Comparison of ENCODE assay signal across 29 cellular contexts in the genomic region with DNA sequence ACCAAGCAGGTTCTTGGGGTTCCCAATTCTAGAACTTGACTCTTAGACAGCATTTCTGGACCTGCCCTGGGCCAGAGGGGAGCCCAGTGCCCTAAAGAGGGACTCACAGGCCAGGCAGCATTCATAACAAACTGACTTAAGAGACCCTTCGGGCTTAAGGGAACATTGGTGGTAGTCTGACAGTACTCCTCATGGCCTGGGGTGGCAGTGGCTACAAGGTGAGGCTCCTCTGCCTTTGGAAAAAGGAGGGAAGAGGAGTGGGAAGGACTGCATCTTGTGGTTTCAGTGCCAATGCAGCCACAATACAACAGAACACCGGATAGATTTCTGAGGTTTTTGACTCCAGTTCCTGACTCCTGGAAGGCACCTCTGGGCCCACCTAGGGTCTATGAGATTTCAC.
"Had no signal": no experiment of that assay in that cellular context is flagged by ENCODE, and none has a peak within 500 bp of the region (broad histone marks: within the 10 kb centered on the region; RNA-seq: fewer than 3 reads in every experiment).

No MANE protein-coding gene starts in this region.

- H3K27ac ChIP-seq: brain microvascular endothelial cell, coronary artery, dorsolateral prefrontal cortex, esophagus muscularis mucosa, foreskin keratinocyte, WERI-Rb-1 had no signal

- H3K4me3 ChIP-seq: coronary artery, dorsolateral prefrontal cortex, esophagus muscularis mucosa had no signal

- H3K36me3 Mint-ChIP-seq: T-cell had no signal

- H3K27me3 Mint-ChIP-seq: activated CD4-positive, alpha-beta memory T cell treated with anti-CD3 and anti-CD28 coated beads, Interleukin-2, amount 10 ng/mL, durations not matched to agents 7 days and 5 days; activated CD4-positive, alpha-beta T cell treated with anti-CD3 and anti-CD28 coated beads, Interleukin-2, amount 10 ng/mL, durations not matched to agents 24 days and 14 days; activated naive CD8-positive, alpha-beta T cell; central memory CD8-positive, alpha-beta T cell; dendritic cell treated with granulocyte-macrophage colony-stimulating factor and Interleukin-4, amounts not matched to agents 40 ng/mL and 50 ng/mL, for 4 days; T-cell had no signal

- H3K4me1 Mint-ChIP-seq: activated CD4-positive, alpha-beta memory T cell treated with anti-CD3 and anti-CD28 coated beads, Interleukin-2, amount 10 ng/mL, durations not matched to agents 7 days and 5 days; activated CD4-positive, alpha-beta T cell treated with anti-CD3 and anti-CD28 coated beads for 36 hours; activated CD4-positive, alpha-beta T cell treated with anti-CD3 and anti-CD28 coated beads, Interleukin-2, amount 10 ng/mL, durations not matched to agents 24 days and 14 days; activated T-helper 17 cell treated with anti-CD3 and anti-CD28 coated beads, Interleukin-2, amount 50 U/mL, for 72 hours; central memory CD8-positive, alpha-beta T cell; T-cell had no signal

- H3K4me1 ChIP-seq: esophagus muscularis mucosa, foreskin keratinocyte had no signal

- H3K27ac Mint-ChIP-seq: activated CD4-positive, alpha-beta memory T cell treated with anti-CD3 and anti-CD28 coated beads, Interleukin-2, amount 10 ng/mL, durations not matched to agents 7 days and 5 days; activated CD4-positive, alpha-beta T cell treated with anti-CD3 and anti-CD28 coated beads for 36 hours; activated CD4-positive, alpha-beta T cell treated with anti-CD3 and anti-CD28 coated beads, Interleukin-2, amount 10 ng/mL, durations not matched to agents 24 days and 14 days; activated naive CD8-positive, alpha-beta T cell; activated T-helper 17 cell treated with anti-CD3 and anti-CD28 coated beads, Interleukin-2, amount 50 U/mL, for 72 hours; dendritic cell treated with granulocyte-macrophage colony-stimulating factor and Interleukin-4, amounts not matched to agents 40 ng/mL and 50 ng/mL, for 4 days; T-cell; T-helper 1 cell treated with Interleukin-12 subunit alpha and Interleukin-12 subunit beta and Interleukin-4 antibody, amounts not matched to agents 30 μg/mL and 1 μg/mL, for 36 hours had no signal

- H3K4me3 Mint-ChIP-seq: activated CD4-positive, alpha-beta memory T cell treated with anti-CD3 and anti-CD28 coated beads, Interleukin-2, amount 10 ng/mL, durations not matched to agents 7 days and 5 days; activated CD4-positive, alpha-beta T cell treated with anti-CD3 and anti-CD28 coated beads for 36 hours; activated CD4-positive, alpha-beta T cell treated with anti-CD3 and anti-CD28 coated beads, Interleukin-2, amount 10 ng/mL, durations not matched to agents 24 days and 14 days; activated naive CD8-positive, alpha-beta T cell; activated T-cell treated with anti-CD3 and anti-CD28 coated beads, Interleukin-2, amount 50 U/mL, for 4 hours; activated T-helper 17 cell treated with anti-CD3 and anti-CD28 coated beads, Interleukin-2, amount 50 U/mL, for 72 hours; central memory CD8-positive, alpha-beta T cell; dendritic cell treated with granulocyte-macrophage colony-stimulating factor and Interleukin-4, amounts not matched to agents 40 ng/mL and 50 ng/mL, for 4 days; T-cell; T-helper 1 cell treated with Interleukin-12 subunit alpha and Interleukin-12 subunit beta and Interleukin-4 antibody, amounts not matched to agents 30 μg/mL and 1 μg/mL, for 36 hours had no signal

- H3K36me3 ChIP-seq: brain microvascular endothelial cell, esophagus muscularis mucosa, WERI-Rb-1 had no signal

- H3K27me3 ChIP-seq: brain microvascular endothelial cell, dorsolateral prefrontal cortex, esophagus muscularis mucosa, foreskin keratinocyte had no signal

- ATAC-seq: activated CD4-positive, alpha-beta T cell treated with anti-CD3 and anti-CD28 coated beads for 36 hours; activated T-cell treated with anti-CD3 and anti-CD28 coated beads, Interleukin-2, amount 50 U/mL, for 4 hours; activated T-helper 17 cell treated with anti-CD3 and anti-CD28 coated beads, Interleukin-2, amount 50 U/mL, for 72 hours; foreskin keratinocyte; T-cell had no signal

- DNase-seq: activated CD4-positive, alpha-beta memory T cell treated with anti-CD3 and anti-CD28 coated beads, Interleukin-2, amount 10 ng/mL, durations not matched to agents 7 days and 5 days; activated CD4-positive, alpha-beta T cell treated with anti-CD3 and anti-CD28 coated beads for 36 hours; activated CD4-positive, alpha-beta T cell treated with anti-CD3 and anti-CD28 coated beads, Interleukin-2, amount 10 ng/mL, durations not matched to agents 24 days and 14 days; activated CD4-positive, alpha-beta T cell treated with anti-CD3 and anti-CD28 coated beads, Interleukin-2, amount 50 U/mL, for 4 hours; activated CD4-positive, CD25-positive, alpha-beta regulatory T cell; activated CD4-positive, CD25-positive, alpha-beta regulatory T cell treated with anti-CD3 and anti-CD28 coated beads, Interleukin-2, amount 50 U/mL, for 72 hours; activated effector memory CD4-positive, alpha-beta T cell treated with Interleukin-2 at 50 U/mL for 16 hours; activated gamma-delta T cell treated with Interleukin-2 at 50 U/mL for 16 hours; activated naive CD4-positive, alpha-beta T cell treated with anti-CD3 and anti-CD28 coated beads, Interleukin-2, amount 50 U/mL, for 16 hours; activated naive CD4-positive, alpha-beta T cell treated with Interleukin-2 at 50 U/mL for 16 hours; activated T-cell treated with anti-CD3 and anti-CD28 coated beads, Interleukin-2, amount 50 U/mL, for 4 hours; amniotic stem cell; anterior cingulate cortex; brain microvascular endothelial cell; dorsolateral prefrontal cortex; effector memory CD4-positive, alpha-beta T cell; erythroblast; foreskin keratinocyte; head of caudate nucleus; T-cell; T1000; WERI-Rb-1 had no signal
